In the genomic region with DNA sequence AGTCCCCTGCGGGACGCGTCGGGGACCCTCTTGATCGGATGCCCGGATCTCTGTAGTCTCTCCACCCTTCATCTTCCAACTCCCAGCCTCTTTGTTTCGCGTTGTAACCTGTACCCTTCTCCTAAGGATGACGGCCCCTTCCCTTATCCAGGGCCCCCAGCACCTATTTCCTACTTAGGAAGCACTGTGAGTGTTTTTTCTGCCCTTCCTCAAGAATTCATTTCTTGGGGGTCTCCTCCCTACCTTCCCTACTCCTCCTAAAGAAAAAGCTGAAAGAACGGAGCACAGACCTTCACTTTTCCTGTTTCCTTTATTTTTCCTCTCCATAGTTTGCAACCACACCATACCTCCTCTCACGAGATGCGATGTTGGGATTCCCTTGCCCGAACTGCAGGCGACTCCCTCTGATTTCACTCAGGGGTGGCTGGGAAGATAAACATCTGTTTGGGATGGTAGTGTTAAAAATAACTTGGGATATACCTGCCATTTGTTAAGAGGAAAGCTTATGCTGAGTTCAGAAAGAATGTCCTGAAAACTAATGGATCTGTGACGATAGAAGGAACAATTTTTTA, we compare ENCODE assay signal across 8 cellular contexts. TPM values are rescaled to one million over a fixed set of nuclear protein-coding genes. Genes with fewer than 3 reads are reported as not detected.
A peak's percentile ranks its signal among the peaks of the same experiment; 100 is the strongest.
DNase-seq lines count a peak whose midpoint lies in the region; ATAC-seq and TF ChIP-seq lines count a peak whose summit lies in the region.

No MANE protein-coding gene starts in this region.

- no peak overlapping the region for H3K27ac ChIP-seq in CD4-positive, alpha-beta T cell (ENCODE audit: low read depth, low read length)
- no peak overlapping the region for H3K27ac ChIP-seq in duodenal mucosa (ENCODE audit: low read depth, low read length)

- ATAC-seq in CD4-positive, alpha-beta T cell (ENCODE audit: poor library complexity) = no peak
- ATAC-seq in HG03354 (IDR thresholded peaks at IDR 0.05; ENCODE audit: poor library complexity, severe bottlenecking, unreplicated experiment) = no peak
- ATAC-seq in GM18861 (IDR thresholded peaks at IDR 0.05; ENCODE audit: unreplicated experiment) = no peak

- H3K4me1 Mint-ChIP-seq in CD4-positive, alpha-beta T cell (ENCODE audit: low read depth) = peaks cover 68% of the 10 kb centered on the region
- peaks cover 38% of the 10 kb centered on the region for H3K4me1 Mint-ChIP-seq in nephron progenitor cell

- H3K9me3 Mint-ChIP-seq in CD4-positive, alpha-beta T cell = no peaks in the 10 kb centered on the region
- no peaks in the 10 kb centered on the region for H3K9me3 Mint-ChIP-seq in nephron progenitor cell

- no peaks in the 10 kb centered on the region for H3K27me3 ChIP-seq in CD4-positive, alpha-beta T cell (ENCODE audit: control insufficient read depth, insufficient read depth, low read length)
- H3K27me3 ChIP-seq in duodenal mucosa (ENCODE audit: control insufficient read depth in 1 of 2, insufficient read depth in 2 of 2, low read length in 2 of 2) = no peaks in the 10 kb centered on the region

- peaks cover 2 to 14% of the 10 kb centered on the region in 2 donors for H3K36me3 ChIP-seq in duodenal mucosa (ENCODE audit: control insufficient read depth in 1 of 2, insufficient read depth in 2 of 2, low read length in 2 of 2)

- H3K27ac Mint-ChIP-seq in CD4-positive, alpha-beta T cell = peak overlapping the region; percentile 93
- peak overlapping the region; percentile 6 for H3K27ac Mint-ChIP-seq in nephron progenitor cell

- H3K4me1 ChIP-seq in duodenal mucosa (ENCODE audit: control insufficient read depth in 1 of 2, insufficient read depth in 2 of 2, low read length in 2 of 2) = peaks cover 35 to 41% of the 10 kb centered on the region in 2 donors

- peak overlapping the region; percentile 99 for H3K4me3 ChIP-seq in LNCaP clone FGC (ENCODE audit: low read depth, low read length)
- peak overlapping the region; percentile 94 to 98 for H3K4me3 ChIP-seq in duodenal mucosa (ENCODE audit: low read depth in 1 of 2, low read length in 2 of 2)

- H3K4me3 Mint-ChIP-seq in CD4-positive, alpha-beta T cell = peak overlapping the region; percentile 100
- peak overlapping the region; percentile 96 for H3K4me3 Mint-ChIP-seq in nephron progenitor cell

- POLR2A ChIA-PET in CD4-positive, alpha-beta T cell (lab: Charles Lee) = interaction anchor here (0.5 to 3.4 kb wide), 10 partner anchors 46 to 620 kb away, joined by 3 to 21 read pairs (median 4); a partner anchor contains a TSS

- intact Hi-C loops in CD4-positive, alpha-beta T cell (cut with DNase I, micrococcal nuclease) = loop anchor here (2.0 to 10.0 kb wide), 7 partner anchors 51 to 1257 kb away; a partner anchor contains a TSS

- DNase-seq in CD4-positive, alpha-beta T cell = no peak
- no peak for DNase-seq in LNCaP clone FGC (ENCODE audit: low read depth)
- DNase-seq in nephron progenitor cell = no peak
- no peak for DNase-seq in NCI-H446 (lab: John Stamatoyannopoulos, UW)
- no peak for DNase-seq in NCI-H2081 (lab: John Stamatoyannopoulos, UW)

- TF ChIP-seq CTCF in CD4-positive, alpha-beta T cell (IDR thresholded peaks at IDR 0.05) = no peak
- TF ChIP-seq CTCF in LNCaP clone FGC (IDR thresholded peaks at IDR 0.05; ENCODE audit: control insufficient read depth, extremely low read depth, insufficient read depth) = no peak
- no peak for TF ChIP-seq CTCF in nephron progenitor cell (IDR thresholded peaks at IDR 0.05)

- H3K36me3 Mint-ChIP-seq in CD4-positive, alpha-beta T cell (ENCODE audit: low read depth) = peaks cover 43% of the 10 kb centered on the region
- H3K36me3 Mint-ChIP-seq in nephron progenitor cell (ENCODE audit: low read depth) = peaks cover 20% of the 10 kb centered on the region

- no peaks in the 10 kb centered on the region for H3K27me3 Mint-ChIP-seq in CD4-positive, alpha-beta T cell
- no peaks in the 10 kb centered on the region for H3K27me3 Mint-ChIP-seq in nephron progenitor cell (ENCODE audit: low read depth, poor library complexity)

- H3K9ac ChIP-seq in duodenal mucosa (ENCODE audit: low read depth in 1 of 2, low read length in 2 of 2) = peak overlapping the region; percentile 73 to 97

- no peaks in the 10 kb centered on the region for H3K9me3 ChIP-seq in CD4-positive, alpha-beta T cell (ENCODE audit: control insufficient read depth, low read length)
- H3K9me3 ChIP-seq in duodenal mucosa (ENCODE audit: control insufficient read depth in 1 of 2, low read length in 2 of 2) = no peaks in the 10 kb centered on the region

- CTCF ChIA-PET in CD4-positive, alpha-beta T cell (lab: Charles Lee) = no interaction called here

RNA-seq across cellular contexts. Expression of a gene that starts 0.6 kb away (rescaled TPM):
- 1 to 10 TPM; 1.0 to 1.8 TPM for total RNA-seq in CD4-positive, alpha-beta T cell

RNA-seq across cellular contexts. Expression of a gene that starts 0.7 kb away (rescaled TPM):
- total RNA-seq in CD4-positive, alpha-beta T cell = 10 to 100 TPM; 33.1 to 37.6 TPM

RNA-seq across cellular contexts. Expression of a gene that starts 56.5 kb away (rescaled TPM):
- total RNA-seq in CD4-positive, alpha-beta T cell = 100 to 1,000 TPM; 198 to 206 TPM

RNA-seq across cellular contexts. Expression of a gene that starts 56.8 kb away (rescaled TPM):
- total RNA-seq in CD4-positive, alpha-beta T cell = 10 to 100 TPM; 25.3 to 29.0 TPM
